In the genomic region with DNA sequence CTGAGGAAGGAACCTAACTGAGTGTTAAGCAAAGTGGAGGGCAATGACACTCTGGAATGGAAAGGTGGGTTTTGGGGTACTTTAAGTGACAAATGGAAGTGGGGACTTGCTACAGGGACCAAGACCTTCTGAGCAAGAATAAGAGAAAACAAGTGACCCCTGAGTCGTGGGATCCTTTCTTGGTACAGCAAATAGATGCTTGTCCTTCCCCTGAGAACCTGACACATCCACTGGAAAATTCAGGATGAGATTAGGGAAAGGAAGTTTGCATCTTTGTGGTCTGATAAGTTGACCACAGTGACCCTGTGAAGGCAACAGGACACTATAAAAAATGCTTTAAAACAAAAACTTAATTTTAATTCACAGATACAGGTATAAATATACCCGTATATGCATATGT, we compare ENCODE assay signal across 16 cellular contexts. TPM values are rescaled to one million over a fixed set of nuclear protein-coding genes. Genes with fewer than 3 reads are reported as not detected.
DNase-seq lines count a peak whose midpoint lies in the region; ATAC-seq and TF ChIP-seq lines count a peak whose summit lies in the region.
"Had no signal": no experiment of that assay in that cellular context is flagged by ENCODE, and none has a peak within 500 bp of the region (broad histone marks: within the 10 kb centered on the region; RNA-seq: fewer than 3 reads in every experiment).

No MANE protein-coding gene starts in this region.

- H3K36me3 ChIP-seq in spleen: peaks cover 0 to 23% (median 17%) of the 10 kb centered on the region in 6 donors

- H3K4me3 ChIP-seq in fibroblast of villous mesenchyme (ENCODE audit: low read depth, low read length): no peak overlapping the region
- H3K4me3 ChIP-seq in spleen: peak overlapping the region in 1 of 8 donors; percentile 92
- H3K4me3 ChIP-seq: SJCRH30 had no signal

- H3K4me1 ChIP-seq in spleen: peaks cover 34 to 90% (median 74%) of the 10 kb centered on the region in 6 donors

- no peaks in the 10 kb centered on the region for H3K27me3 ChIP-seq in spleen (replicated peaks in 1 of 7)
- H3K27me3 ChIP-seq: left lung, SJCRH30 had no signal

- WGBS in spleen, 5 donors: 59 to 84% (median 80%) methylated on average over 2 of the region's 2 CpGs

- H3K36me3 Mint-ChIP-seq in T-helper 2 cell treated with Interferon-gamma antibody and Interleukin-4, amounts not matched to agents 5 μg/mL and 100 μg/mL, for 36 hours (ENCODE audit: low read depth): peaks cover 34% of the 10 kb centered on the region
- peaks cover 25% of the 10 kb centered on the region for H3K36me3 Mint-ChIP-seq in T-cell

- no peak for TF ChIP-seq CTCF in fibroblast of villous mesenchyme (IDR thresholded peaks at IDR 0.05; ENCODE audit: insufficient read depth, low read depth, low read length)
- no peak for TF ChIP-seq CTCF in spleen (IDR thresholded peaks at IDR 0.05 in 8 of 11, conservative IDR thresholded peaks at IDR 0.05 in 3 of 11)

- H3K4me1 Mint-ChIP-seq in T-helper 2 cell treated with Interferon-gamma antibody and Interleukin-4, amounts not matched to agents 5 μg/mL and 100 μg/mL, for 36 hours (ENCODE audit: low read depth): peaks cover 54% of the 10 kb centered on the region
- peaks cover 55 to 71% (median 65%) of the 10 kb centered on the region in 3 donors for H3K4me1 Mint-ChIP-seq in T-cell

- peak overlapping the region; percentile 94 for H3K27ac Mint-ChIP-seq in T-helper 2 cell treated with Interferon-gamma antibody and Interleukin-4, amounts not matched to agents 5 μg/mL and 100 μg/mL, for 36 hours
- peak overlapping the region; percentile 96 to 99 for H3K27ac Mint-ChIP-seq in T-cell

- peak; percentile 3 for DNase-seq in T-helper 2 cell treated with Interferon-gamma antibody and Interleukin-4, amounts not matched to agents 5 μg/mL and 100 μg/mL, for 36 hours (ENCODE audit: low spot score)
- DNase-seq in T-helper 2 cell (no peak), T-cell (no peak), fibroblast of villous mesenchyme (ENCODE audit: low read depth) (peak; percentile 72), spleen (no peak), SW480 (ENCODE audit: low spot score) (no peak)
- DNase-seq: 8988T; amygdala; DMS 273 treated with DMSO at 0.1 percent for 48 hours; GOT3; NCI-H146; SJCRH30; stimulated activated CD4-positive, alpha-beta T cell treated with anti-CD3 and anti-CD28 coated beads, Interleukin-4, amount 100 ng/mL, for 4 hours had no signal

- H3K27me3 Mint-ChIP-seq in T-helper 2 cell treated with Interferon-gamma antibody and Interleukin-4, amounts not matched to agents 5 μg/mL and 100 μg/mL, for 36 hours (ENCODE audit: low read depth): no peaks in the 10 kb centered on the region
- H3K27me3 Mint-ChIP-seq in T-cell: no peaks in the 10 kb centered on the region

- peak overlapping the region in 7 of 8 donors; percentile 96 to 100 (median 100) for H3K27ac ChIP-seq in spleen
- H3K27ac ChIP-seq: SJCRH30 had no signal

- intact Hi-C loops in spleen (cut with DNase I; ENCODE audit: low total_unique reads): loop anchor here (5.0 kb wide), 1 partner anchor 80 kb away; no protein-coding TSS in a partner anchor

- no peak for TF ChIP-seq POLR2A in spleen (IDR thresholded peaks at IDR 0.05)

- H3K9me3 ChIP-seq in spleen: no peaks in the 10 kb centered on the region
- H3K9me3 ChIP-seq: left lung, SJCRH30 had no signal

- ATAC-seq in T-cell (replicated peaks in 1 of 4) (no peak), HG03521 (IDR thresholded peaks at IDR 0.05; ENCODE audit: unreplicated experiment) (no peak), GM19023 (IDR thresholded peaks at IDR 0.05; ENCODE audit: unreplicated experiment) (no peak)
- ATAC-seq: left lung had no signal

- CTCF ChIA-PET in T-cell (lab: Charles Lee): interaction anchor here (0.6 to 2.8 kb wide), 4 partner anchors 8 to 106 kb away, joined by 3 to 10 read pairs (median 4); no protein-coding TSS in a partner anchor

- no peaks in the 10 kb centered on the region for H3K9me3 Mint-ChIP-seq in T-helper 2 cell treated with Interferon-gamma antibody and Interleukin-4, amounts not matched to agents 5 μg/mL and 100 μg/mL, for 36 hours
- H3K9me3 Mint-ChIP-seq in T-cell: no peaks in the 10 kb centered on the region

- H3K4me3 Mint-ChIP-seq in T-helper 2 cell treated with Interferon-gamma antibody and Interleukin-4, amounts not matched to agents 5 μg/mL and 100 μg/mL, for 36 hours: peak overlapping the region; percentile 88
- peak overlapping the region; percentile 85 to 96 (median 86) for H3K4me3 Mint-ChIP-seq in T-cell

- POLR2A ChIA-PET in T-cell (lab: Charles Lee): interaction anchor here (0.6 to 7.9 kb wide), 7 partner anchors 12 to 151 kb away, joined by 3 to 133 read pairs (median 12); no protein-coding TSS in a partner anchor

RNA-seq across cellular contexts. Expression of a gene that starts 1.8 kb away (rescaled TPM):
- total RNA-seq in T-cell (100 to 1,000 TPM; 167 to 859 (median 252) TPM), fibroblast of villous mesenchyme (27.1 and 56.6 TPM in 2 replicates), spleen (100 to 1,000 TPM; 146 to 307 (median 165) TPM)
- 100 to 1,000 TPM in 1 of 3 donors, 10 to 100 TPM in 2; 57.9 to 113 (median 59.7) TPM for polyA plus RNA-seq in spleen

RNA-seq across cellular contexts. Expression of a gene that starts 50.9 kb away (rescaled TPM):
- 1 to 10 TPM in 1 of 5 donors, not detected in 4; 1.2 TPM for total RNA-seq in T-cell
- total RNA-seq in fibroblast of villous mesenchyme: not detected in 2 replicates
- total RNA-seq in spleen: not detected
- not detected for polyA plus RNA-seq in spleen
- total RNA-seq: left lung, SJCRH30 had no signal

Comparison
In these comparisons a context has a peak if more than half of its experiments do, and no peak if none do; other contexts are left out.
1. DNase-seq: peak in T-helper 2 cell treated with Interferon-gamma antibody and Interleukin-4, amounts not matched to agents 5 μg/mL and 100 μg/mL, for 36 hours (single experiment) and fibroblast of villous mesenchyme (single experiment); none in T-helper 2 cell (0 of 5), T-cell (0 of 34), spleen (single experiment) and SW480 (single experiment).